22 cellular contexts compared by ENCODE assay signal in the genomic region with DNA sequence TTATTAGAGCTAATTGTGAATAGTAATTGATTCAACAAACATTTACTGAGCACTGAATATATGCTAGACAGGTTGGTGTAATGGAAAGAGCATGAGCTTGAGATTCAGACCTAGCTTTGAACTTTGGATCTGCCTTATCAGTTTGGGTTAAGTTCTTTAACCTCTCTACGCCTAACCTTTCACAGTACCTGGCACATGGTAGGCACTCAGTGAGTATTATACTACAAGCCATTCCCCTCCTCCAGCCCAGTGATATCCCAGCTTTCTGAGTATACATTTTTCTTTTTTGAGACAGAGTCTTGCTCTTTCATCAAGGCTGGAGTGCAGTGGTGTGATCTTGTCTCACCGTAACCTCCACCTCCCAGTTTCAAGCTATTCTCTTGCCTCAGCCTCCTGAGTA.
"Had no signal": no experiment of that assay in that cellular context is flagged by ENCODE, and none has a peak within 500 bp of the region (broad histone marks: within the 10 kb centered on the region; RNA-seq: fewer than 3 reads in every experiment).

No MANE protein-coding gene starts in this region.

- DNase-seq: effector CD4-positive, alpha-beta T cell; foreskin melanocyte; head of caudate nucleus; hypothalamus; kidney glomerular epithelial cell; left lung; lower lobe of right lung; nucleus accumbens; ovary; stimulated activated CD4-positive, alpha-beta T cell treated with anti-CD3 and anti-CD28 coated beads, Interleukin-2, amount 100 ng/mL, for 48 hours; stimulated activated naive CD8-positive, alpha-beta T cell treated with anti-CD3 and anti-CD28 coated beads, Interleukin-15, Interleukin-2, amounts not matched to agents 100 U/mL and 50 U/mL, for 24 hours; thyroid gland; uterus had no signal

- H3K36me3 ChIP-seq: neural progenitor cell, ovary, uterus had no signal

- H3K27ac ChIP-seq: coronary artery, left lung, lower lobe of right lung, neural progenitor cell, ovary, right atrium auricular region, suprapubic skin, thyroid gland, upper lobe of left lung, uterus had no signal

- H3K4me1 ChIP-seq: left lung, lower lobe of right lung, neural progenitor cell, right atrium auricular region, suprapubic skin, thyroid gland, uterus had no signal

- H3K27ac Mint-ChIP-seq: memory B cell; mesothelial cell of epicardium; natural killer cell treated with Interleukin-12 subunit alpha and Interleukin-12 subunit beta and Interleukin-15 and Interleukin-18, amount 100 ng/mL, for 72 hours; neural progenitor cell had no signal

- H3K27me3 Mint-ChIP-seq: memory B cell; natural killer cell treated with Interleukin-12 subunit alpha and Interleukin-12 subunit beta and Interleukin-15 and Interleukin-18, amount 100 ng/mL, for 72 hours had no signal

- ATAC-seq: left lung; lower lobe of right lung; natural killer cell treated with Interleukin-12 subunit alpha and Interleukin-12 subunit beta and Interleukin-15 and Interleukin-18, amount 100 ng/mL, for 72 hours; stimulated activated naive CD8-positive, alpha-beta T cell treated with anti-CD3 and anti-CD28 coated beads, Interleukin-15, Interleukin-2, amounts not matched to agents 100 U/mL and 50 U/mL, for 24 hours had no signal

- H3K4me3 Mint-ChIP-seq: memory B cell; mesothelial cell of epicardium; natural killer cell treated with Interleukin-12 subunit alpha and Interleukin-12 subunit beta and Interleukin-15 and Interleukin-18, amount 100 ng/mL, for 72 hours; neural progenitor cell had no signal

- H3K36me3 Mint-ChIP-seq: natural killer cell treated with Interleukin-12 subunit alpha and Interleukin-12 subunit beta and Interleukin-15 and Interleukin-18, amount 100 ng/mL, for 72 hours had no signal

- H3K9ac ChIP-seq: neural progenitor cell had no signal

- H3K4me1 Mint-ChIP-seq: memory B cell, mesothelial cell of epicardium, neural progenitor cell had no signal

- H3K9me3 Mint-ChIP-seq: memory B cell; natural killer cell treated with Interleukin-12 subunit alpha and Interleukin-12 subunit beta and Interleukin-15 and Interleukin-18, amount 100 ng/mL, for 72 hours; neural progenitor cell had no signal

- H3K9me3 ChIP-seq: left lung, lower lobe of right lung, ovary, right atrium auricular region, suprapubic skin, thyroid gland, upper lobe of left lung, uterus had no signal

- H3K27me3 ChIP-seq: left lung, neural progenitor cell, ovary, right atrium auricular region, suprapubic skin, thyroid gland, upper lobe of left lung, uterus had no signal

- H3K4me3 ChIP-seq: coronary artery, left lung, lower lobe of right lung, neural progenitor cell, ovary, right atrium auricular region, smooth muscle cell, suprapubic skin, thyroid gland, upper lobe of left lung, uterus had no signal
